ENCODE assay signal across 14 cellular contexts in genomic region chr20:39835040-39835842, GRCh38.
"Had no signal": no experiment of that assay in that cellular context is flagged by ENCODE, and none has a peak within 500 bp of the region (broad histone marks: within the 10 kb centered on the region; RNA-seq: fewer than 3 reads in every experiment).

No MANE protein-coding gene starts in this region.

- H3K27me3 ChIP-seq: brain microvascular endothelial cell, dorsolateral prefrontal cortex, gastroesophageal sphincter had no signal

- H3K4me1 ChIP-seq: gastroesophageal sphincter had no signal

- H3K27ac ChIP-seq: brain microvascular endothelial cell, dorsolateral prefrontal cortex, gastroesophageal sphincter had no signal

- DNase-seq: activated CD4-positive, alpha-beta T cell treated with anti-CD3 and anti-CD28 coated beads, Interleukin-2, amount 50 U/mL, for 48 hours; activated CD4-positive, CD25-positive, alpha-beta regulatory T cell treated with anti-CD3 and anti-CD28 coated beads, Interleukin-2, amount 50 U/mL, for 72 hours; activated CD8-positive, alpha-beta memory T cell treated with anti-CD3 and anti-CD28 coated beads, Interleukin-2, amount 10 ng/mL, durations not matched to agents 7 days and 5 days; activated effector memory CD4-positive, alpha-beta T cell treated with Interleukin-2 at 50 U/mL for 16 hours; activated T-cell treated with anti-CD3 and anti-CD28 coated beads, Interleukin-2, amount 50 U/mL, for 24 hours; amniotic stem cell; brain microvascular endothelial cell; dorsolateral prefrontal cortex; hippocampal formation; SHP77 treated with DMSO at 0.1 percent for 48 hours; T-helper 2 cell; trophoblast cell had no signal

- ATAC-seq: activated CD8-positive, alpha-beta memory T cell treated with anti-CD3 and anti-CD28 coated beads, Interleukin-2, amount 10 ng/mL, durations not matched to agents 7 days and 5 days; natural killer cell treated with Interleukin-12 subunit alpha and Interleukin-12 subunit beta and Interleukin-15 and Interleukin-18, amount 100 ng/mL, for 72 hours had no signal

- H3K4me3 ChIP-seq: dorsolateral prefrontal cortex, gastroesophageal sphincter had no signal

- H3K36me3 ChIP-seq: brain microvascular endothelial cell, gastroesophageal sphincter had no signal

- H3K9me3 ChIP-seq: gastroesophageal sphincter had no signal
